Comparison of ENCODE assay signal across 8 cellular contexts in genomic region chr6:8435093-8435844, GRCh38. TPM values are rescaled to one million over a fixed set of nuclear protein-coding genes. Genes with fewer than 3 reads are reported as not detected.
A peak's percentile ranks its signal among the peaks of the same experiment; 100 is the strongest.
DNase-seq lines count a peak whose midpoint lies in the region; ATAC-seq and TF ChIP-seq lines count a peak whose summit lies in the region.

Gene SLC35B3 (minus strand): TSS chr6:8435545.

- peaks cover 11 to 32% of the 10 kb centered on the region in 2 donors for H3K4me1 ChIP-seq in adrenal gland (replicated peaks in 1 of 2)
- peaks cover 6 to 35% (median 20%) of the 10 kb centered on the region in 12 donors for H3K4me1 ChIP-seq in heart left ventricle
- peaks cover 0 to 37% (median 18%) of the 10 kb centered on the region in 4 donors for H3K4me1 ChIP-seq in transverse colon

- peak; percentile 56 to 80 for TF ChIP-seq POLR2A in adrenal gland (IDR thresholded peaks at IDR 0.05)
- peak in 1 of 2 donors; percentile 83 for TF ChIP-seq POLR2A in heart left ventricle (IDR thresholded peaks at IDR 0.05)
- TF ChIP-seq POLR2A in transverse colon (IDR thresholded peaks at IDR 0.05), result peak; percentile 95

- ATAC-seq in HG02870 (IDR thresholded peaks at IDR 0.05; ENCODE audit: unreplicated experiment), result peak; percentile 94
- peak; percentile 88 to 94 (median 92) for ATAC-seq in T-cell (replicated peaks in 1 of 4)
- peak; percentile 99 to 100 (median 100) for ATAC-seq in heart left ventricle

- peak within 1 kb of the TSS; percentile 68 to 91 (median 81) for H3K27ac ChIP-seq in adrenal gland
- peak within 1 kb of the TSS; percentile 57 to 94 (median 86) for H3K27ac ChIP-seq in heart left ventricle
- peak within 1 kb of the TSS; percentile 91 to 94 (median 92) for H3K27ac ChIP-seq in transverse colon

- intact Hi-C loops in adrenal gland (cut with DNase I) (no loop called here), heart left ventricle (cut with DNase I) (no loop called here), transverse colon (cut with DNase I; ENCODE audit: low total_unique reads) (no loop called here)

- 0 to 1% (median 0%) methylated on average over 21 to 62 of the region's 62 CpGs for WGBS in adrenal gland, 4 donors
- 1 to 2% (median 1%) methylated on average over 37 to 62 of the region's 62 CpGs for WGBS in heart left ventricle, 4 donors
- 0 to 1% methylated on average over 7 to 58 of the region's 62 CpGs for WGBS in transverse colon (ENCODE audit: low coverage in 1 of 2), 2 donors

- POLR2A ChIA-PET in T-cell (lab: Charles Lee), result no interaction called here

- in situ Hi-C loops in GM13977 (cut with MboI; ENCODE audit: low pct_unique_long_range_greater_than_20kb, low sequenced_read_pairs, unreplicated experiment) (no loop called here), transverse colon (cut with MboI; ENCODE audit: low pct_ligation_motif_present in 1 of 4, low pct_unique_long_range_greater_than_20kb in 1 of 4, low sequenced_read_pairs in 3 of 4) (no loop called here)

- H3K4me3 ChIP-seq in adrenal gland (peak within 1 kb of the TSS; percentile 2 to 81 (median 45)), heart left ventricle (peak within 1 kb of the TSS; percentile 42 to 95 (median 84)), transverse colon (peak within 1 kb of the TSS; percentile 63 to 84 (median 73))

- H3K27me3 ChIP-seq in adrenal gland, result no peaks in the 10 kb centered on the region
- H3K27me3 ChIP-seq in heart left ventricle, result no peaks in the 10 kb centered on the region
- H3K27me3 ChIP-seq in transverse colon, result no peaks in the 10 kb centered on the region

- no peaks in the 10 kb centered on the region for H3K9me3 Mint-ChIP-seq in T-cell

- no peak for TF ChIP-seq EP300 in transverse colon (IDR thresholded peaks at IDR 0.05; ENCODE audit: low read depth)

- no peaks in the 10 kb centered on the region for H3K36me3 ChIP-seq in adrenal gland (replicated peaks in 1 of 2)
- peaks cover 0 to 8% (median 0%) of the 10 kb centered on the region in 9 donors for H3K36me3 ChIP-seq in heart left ventricle
- no peaks in the 10 kb centered on the region for H3K36me3 ChIP-seq in transverse colon

- TF ChIP-seq CTCF in GM13977 (IDR thresholded peaks at IDR 0.05; ENCODE audit: extremely low read depth, insufficient read depth, missing control alignments) (no peak), adrenal gland (IDR thresholded peaks at IDR 0.05) (no peak), heart left ventricle (IDR thresholded peaks at IDR 0.05) (peak in 1 of 12 donors; percentile 9), transverse colon (IDR thresholded peaks at IDR 0.05) (no peak)

- CTCF ChIA-PET in T-cell (lab: Charles Lee), result interaction anchor here in 1 of 2 donors (0.6 kb wide), 1 partner anchor 12 kb away, joined by 3 read pairs; no protein-coding TSS in a partner anchor

- peak within 1 kb of the TSS; percentile 86 to 95 (median 92) for H3K4me3 Mint-ChIP-seq in T-cell

- H3K9me3 ChIP-seq in adrenal gland (replicated peaks in 1 of 3) (no peaks in the 10 kb centered on the region), heart left ventricle (no peaks in the 10 kb centered on the region), transverse colon (no peaks in the 10 kb centered on the region)

- peaks cover 39 to 50% (median 46%) of the 10 kb centered on the region in 3 donors for H3K4me1 Mint-ChIP-seq in T-cell

- peaks cover 11% of the 10 kb centered on the region for H3K36me3 Mint-ChIP-seq in T-cell

- H3K27ac Mint-ChIP-seq in T-cell, result peak within 1 kb of the TSS; percentile 95 to 97

- DNase-seq in GM13977 (ENCODE audit: low spot score), result peak; percentile 93
- peak; percentile 97 for DNase-seq in NCI-H146 (lab: John Stamatoyannopoulos, UW)
- peak; percentile 91 to 99 (median 96) for DNase-seq in T-cell
- DNase-seq in adrenal gland, result peak; percentile 92 to 98 (median 95)
- DNase-seq in heart left ventricle, result peak; percentile 95 to 99 (median 98)
- DNase-seq in pons (ENCODE audit: low spot score), result peak; percentile 92
- peak; percentile 96 for DNase-seq in transverse colon

- no peaks in the 10 kb centered on the region for H3K27me3 Mint-ChIP-seq in T-cell

RNA-seq across cellular contexts. Expression of gene SLC35B3, which starts in this region (rescaled TPM):
- 10 to 100 TPM in 3 of 5 donors, 1 to 10 TPM in 2; 6.6 to 12.0 (median 11.0) TPM for total RNA-seq in T-cell
- 10 to 100 TPM in 7 of 8 donors, 1 to 10 TPM in 1; 8.6 to 19.4 (median 13.3) TPM for total RNA-seq in adrenal gland
- 10 to 100 TPM in 2 of 3 donors, 1 to 10 TPM in 1; 8.2 to 19.8 (median 12.3) TPM for polyA plus RNA-seq in adrenal gland
- 1 to 10 TPM; 3.7 to 9.8 (median 6.5) TPM for total RNA-seq in heart left ventricle
- polyA plus RNA-seq in heart left ventricle, result 1 to 10 TPM; 7.5 to 7.8 TPM
- total RNA-seq in transverse colon, result 10 to 100 TPM in 3 of 4 donors, 1 to 10 TPM in 1; 2.4 to 34.7 (median 19.6) TPM

Comparison
In these comparisons a context has a peak if more than half of its experiments do, and no peak if none do; other contexts are left out.
1. Peak in every context shown above with its lines: DNase-seq, ATAC-seq, H3K4me3 ChIP-seq and H3K27ac ChIP-seq.